Comparison of ENCODE assay signal across 8 cellular contexts in the genomic region with DNA sequence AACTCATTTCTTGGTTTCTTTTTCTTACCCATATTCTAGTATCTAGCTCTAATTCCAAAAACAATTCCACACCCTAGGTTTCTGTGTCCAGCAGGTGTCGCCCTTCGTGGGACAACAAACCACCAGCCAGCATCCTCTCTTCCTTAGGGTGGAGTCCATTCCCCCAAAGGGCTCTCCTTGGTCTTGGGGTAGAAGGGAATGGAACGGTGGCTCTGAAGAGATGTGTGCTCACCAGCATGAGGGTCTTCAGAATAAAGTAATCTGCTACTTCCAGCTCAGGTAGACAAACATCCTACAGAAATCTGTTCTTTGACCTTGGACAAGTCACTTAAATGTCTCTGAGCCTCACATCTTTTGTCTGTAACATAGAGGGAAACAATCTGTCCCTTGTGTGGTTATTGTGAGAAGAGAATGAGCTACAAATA. TPM values are rescaled to one million over a fixed set of nuclear protein-coding genes. Genes with fewer than 3 reads are reported as not detected.
DNase-seq lines count a peak whose midpoint lies in the region; ATAC-seq and TF ChIP-seq lines count a peak whose summit lies in the region.

No MANE protein-coding gene starts in this region.

- H3K4me1 ChIP-seq in adipocyte (ENCODE audit: control insufficient read depth, insufficient read depth, low read length), result no peaks in the 10 kb centered on the region
- peaks cover 0 to 46% (median 0%) of the 10 kb centered on the region in 9 donors for H3K4me1 ChIP-seq in heart right ventricle

- H3K36me3 ChIP-seq in adipocyte (ENCODE audit: control insufficient read depth, insufficient read depth, low read length, severe bottlenecking) (no peaks in the 10 kb centered on the region), heart right ventricle (peaks cover 0 to 42% (median 0%) of the 10 kb centered on the region in 9 donors)

- H3K4me3 ChIP-seq in adipocyte (ENCODE audit: low read length), result no peak overlapping the region
- no peak overlapping the region for H3K4me3 ChIP-seq in heart right ventricle

- peak overlapping the region in 1 of 10 donors; percentile 5 for H3K27ac ChIP-seq in heart right ventricle

- intact Hi-C loops in heart right ventricle (cut with DNase I), result loop anchor here (1.0 to 10.0 kb wide), 12 partner anchors 34 to 311 kb away; partner anchors contain the start of gene BRD2 (in 1 of the 10)

- H3K9me3 ChIP-seq in adipocyte (ENCODE audit: control insufficient read depth, low read length), result no peaks in the 10 kb centered on the region
- no peaks in the 10 kb centered on the region for H3K9me3 ChIP-seq in heart right ventricle

- TF ChIP-seq CTCF in heart right ventricle (IDR thresholded peaks at IDR 0.05), result peak; percentile 72 to 92 (median 82)

- no peak overlapping the region for H3K9ac ChIP-seq in adipocyte (ENCODE audit: low read length)

- no peaks in the 10 kb centered on the region for H3K27me3 ChIP-seq in adipocyte (replicated peaks; ENCODE audit: control insufficient read depth, insufficient read depth, low read length)
- no peaks in the 10 kb centered on the region for H3K27me3 ChIP-seq in heart right ventricle

- peak; percentile 73 for DNase-seq in EL
- peak; percentile 79 for DNase-seq in M059J (ENCODE audit: low read depth)
- peak; percentile 69 for DNase-seq in T follicular helper cell (ENCODE audit: low read depth)
- peak; percentile 93 for DNase-seq in adipocyte (ENCODE audit: low read depth)
- DNase-seq in heart right ventricle, result peak; percentile 72 to 83
- peak; percentile 64 for DNase-seq in renal cortical epithelial cell (ENCODE audit: low read depth)
- no peak for DNase-seq in middle frontal gyrus (ENCODE audit: extremely low spot score, low spot score)

- 0 to 2% methylated on average over 3 of the region's 3 CpGs for WGBS in heart right ventricle, 2 donors

- peak; percentile 50 to 77 (median 68) for ATAC-seq in heart right ventricle
- no peak for ATAC-seq in HG03045 (IDR thresholded peaks at IDR 0.05; ENCODE audit: unreplicated experiment)

RNA-seq across cellular contexts. Expression of gene HLA-DMB, which starts 7.2 kb away (rescaled TPM):
- total RNA-seq in M059J (2014; rRNA removed; shearing (Covaris generic)), result 5.1 and 8.3 TPM in 2 replicates
- total RNA-seq in heart right ventricle, result 10 to 100 TPM in 4 of 10 donors, 1 to 10 TPM in 6; 2.7 to 79.8 (median 7.6) TPM
- polyA plus RNA-seq in heart right ventricle, result 1 to 10 TPM; 5.5 to 7.8 TPM
- 2.1 and 18.9 TPM in 2 replicates for total RNA-seq in renal cortical epithelial cell

RNA-seq across cellular contexts. Expression of gene HLA-DMA, which starts 19.2 kb away (rescaled TPM):
- 11.4 and 12.3 TPM in 2 replicates for total RNA-seq in M059J (2014; rRNA removed; shearing (Covaris generic))
- total RNA-seq in heart right ventricle (100 to 1,000 TPM in 1 of 10 donors, 10 to 100 TPM in 8, 1 to 10 TPM in 1; 7.8 to 106 (median 14.5) TPM), renal cortical epithelial cell (1.9 and 6.1 TPM in 2 replicates)
- 10 to 100 TPM; 11.8 to 47.6 TPM for polyA plus RNA-seq in heart right ventricle

RNA-seq across cellular contexts. Expression of gene BRD2, which starts 34.7 kb away (rescaled TPM):
- total RNA-seq in M059J (2014; rRNA removed; shearing (Covaris generic)), result 148 and 223 TPM in 2 replicates
- total RNA-seq in heart right ventricle (10 to 100 TPM; 64.9 to 97.0 (median 74.9) TPM), renal cortical epithelial cell (47.8 and 107 TPM in 2 replicates)
- 10 to 100 TPM; 49.3 to 87.2 TPM for polyA plus RNA-seq in heart right ventricle
